14 cellular contexts compared by ENCODE assay signal in the genomic region with DNA sequence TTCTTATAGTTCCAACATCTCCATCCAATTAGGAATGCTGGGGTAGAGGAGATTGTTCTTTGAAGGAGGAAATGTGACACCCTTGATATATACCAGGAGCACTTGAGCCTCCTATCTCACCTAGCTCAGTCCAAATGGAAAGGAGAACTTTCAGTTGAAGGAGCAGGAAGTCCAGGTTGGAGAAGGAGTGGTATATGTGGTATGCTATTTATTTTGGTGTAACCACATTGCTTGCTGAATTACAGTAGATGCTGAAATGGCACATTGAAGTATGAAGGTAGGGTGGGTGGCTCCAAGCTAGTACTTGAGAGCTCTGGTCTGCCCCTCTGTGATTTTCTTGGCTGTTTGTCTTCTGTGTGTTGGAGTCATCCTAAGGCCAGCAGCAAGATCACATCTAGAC. TPM values are rescaled to one million over a fixed set of nuclear protein-coding genes. Genes with fewer than 3 reads are reported as not detected.
DNase-seq lines count a peak whose midpoint lies in the region; ATAC-seq and TF ChIP-seq lines count a peak whose summit lies in the region.
"Had no signal": no experiment of that assay in that cellular context is flagged by ENCODE, and none has a peak within 500 bp of the region (broad histone marks: within the 10 kb centered on the region; RNA-seq: fewer than 3 reads in every experiment).

No MANE protein-coding gene starts in this region.

- H2AFZ ChIP-seq in osteoblast (ENCODE audit: low read length) = no peak overlapping the region

- peaks cover 8% of the 10 kb centered on the region for H3K4me1 ChIP-seq in osteoblast (ENCODE audit: insufficient read depth, low read length)

- H3K27ac Mint-ChIP-seq in T-helper 1 cell treated with Interleukin-12 subunit alpha and Interleukin-12 subunit beta and Interleukin-4 antibody, amounts not matched to agents 30 μg/mL and 1 μg/mL, for 36 hours = no peak overlapping the region

- peaks cover 46% of the 10 kb centered on the region for H4K20me1 ChIP-seq in osteoblast (ENCODE audit: insufficient read depth, low read length)

- no peaks in the 10 kb centered on the region for H3K9me3 ChIP-seq in osteoblast (ENCODE audit: low read depth, low read length)
- H3K9me3 ChIP-seq: esophagus squamous epithelium, pancreas, upper lobe of left lung had no signal

- H3K27me3 Mint-ChIP-seq in T-helper 1 cell treated with Interleukin-12 subunit alpha and Interleukin-12 subunit beta and Interleukin-4 antibody, amounts not matched to agents 30 μg/mL and 1 μg/mL, for 36 hours (ENCODE audit: low read depth) = no peaks in the 10 kb centered on the region

- no peak overlapping the region for H3K27ac ChIP-seq in osteoblast (ENCODE audit: low read depth, low read length)
- H3K27ac ChIP-seq: esophagus squamous epithelium, pancreas, upper lobe of left lung had no signal

- peak; percentile 29 for ATAC-seq in HG02870 (IDR thresholded peaks at IDR 0.05; ENCODE audit: unreplicated experiment)
- ATAC-seq: pancreas had no signal

- peaks cover 45% of the 10 kb centered on the region for H3K4me1 Mint-ChIP-seq in T-helper 1 cell treated with Interleukin-12 subunit alpha and Interleukin-12 subunit beta and Interleukin-4 antibody, amounts not matched to agents 30 μg/mL and 1 μg/mL, for 36 hours (ENCODE audit: low read depth)

- no peak overlapping the region for H3K4me3 ChIP-seq in osteoblast (ENCODE audit: insufficient read depth, low read length)
- H3K4me3 ChIP-seq: esophagus squamous epithelium, pancreas, upper lobe of left lung had no signal

- H3K36me3 Mint-ChIP-seq in T-helper 1 cell treated with Interleukin-12 subunit alpha and Interleukin-12 subunit beta and Interleukin-4 antibody, amounts not matched to agents 30 μg/mL and 1 μg/mL, for 36 hours (ENCODE audit: low read depth) = peaks cover 12% of the 10 kb centered on the region

- POLR2A ChIA-PET in HEK293T (lab: Yijun Ruan, JAX) = interaction anchor here (1.9 kb wide), 1 partner anchor 94 kb away, joined by 6 read pairs; a partner anchor contains a TSS

- no peak for TF ChIP-seq CTCF in osteoblast (IDR thresholded peaks at IDR 0.05; ENCODE audit: extremely low read depth, low read depth, low read length)

- DNase-seq in SKM-1 treated with dmso at 0.1 percent for 144 hours (lab: John Stamatoyannopoulos, UW; ENCODE audit: unreplicated experiment) (peak; percentile 2), SKM-1 (lab: John Stamatoyannopoulos, UW; ENCODE audit: unreplicated experiment) (no peak), osteoblast (ENCODE audit: insufficient read length, low spot score, missing footprints) (peak; percentile 29), HEK293T (ENCODE audit: extremely low spot score) (no peak), mucosa of gallbladder (ENCODE audit: low spot score) (no peak), cardiac septum (ENCODE audit: low spot score) (no peak)
- DNase-seq: 8988T, COR-L47, esophagus squamous epithelium, NCI-H345, pancreas, upper lobe of left lung had no signal

- H3K36me3 ChIP-seq in osteoblast (ENCODE audit: insufficient read depth, low read length) = no peaks in the 10 kb centered on the region
- H3K36me3 ChIP-seq: esophagus squamous epithelium, pancreas, upper lobe of left lung had no signal

- H3K4me3 Mint-ChIP-seq in T-helper 1 cell treated with Interleukin-12 subunit alpha and Interleukin-12 subunit beta and Interleukin-4 antibody, amounts not matched to agents 30 μg/mL and 1 μg/mL, for 36 hours = peak overlapping the region; percentile 8

- intact Hi-C loops in cardiac septum (cut with DNase I) = loop anchor here (10.0 kb wide), 1 partner anchor 67 kb away; no protein-coding TSS in a partner anchor

- peaks cover 95% of the 10 kb centered on the region for H3K79me2 ChIP-seq in osteoblast (ENCODE audit: insufficient read depth, low read length)

- no peaks in the 10 kb centered on the region for H3K9me3 Mint-ChIP-seq in T-helper 1 cell treated with Interleukin-12 subunit alpha and Interleukin-12 subunit beta and Interleukin-4 antibody, amounts not matched to agents 30 μg/mL and 1 μg/mL, for 36 hours

- no peak overlapping the region for H3K4me2 ChIP-seq in osteoblast (ENCODE audit: insufficient read depth, low read length)

- no peaks in the 10 kb centered on the region for H3K27me3 ChIP-seq in osteoblast (ENCODE audit: insufficient read depth, low read length)
- H3K27me3 ChIP-seq: esophagus squamous epithelium, pancreas, upper lobe of left lung had no signal

- CTCF ChIA-PET in HEK293T (lab: Yijun Ruan, JAX) = no interaction called here

TF ChIP-seq in HEK293T, 16 proteins besides CTCF, POLR2A, EP300 and RAD21:
- no peak for TF ChIP-seq SUZ12 (IDR thresholded peaks at IDR 0.05)
- TF ChIP-seq HDGF (IDR thresholded peaks at IDR 0.05; ENCODE audit: borderline replicate concordance) = no peak
- TF ChIP-seq FOXK2 (IDR thresholded peaks at IDR 0.05) = no peak
- TF ChIP-seq TARDBP (IDR thresholded peaks at IDR 0.05) = no peak
- no peak for TF ChIP-seq NFRKB (IDR thresholded peaks at IDR 0.05)
- TF ChIP-seq SP1 (IDR thresholded peaks at IDR 0.05) = no peak
- no peak for TF ChIP-seq LEF1 (IDR thresholded peaks at IDR 0.05; ENCODE audit: borderline replicate concordance)
- no peak for TF ChIP-seq L3MBTL2 (conservative IDR thresholded peaks at IDR 0.05)
- TF ChIP-seq ZNF384 (IDR thresholded peaks at IDR 0.05) = no peak
- TF ChIP-seq BHLHE40 (IDR thresholded peaks at IDR 0.05; ENCODE audit: borderline replicate concordance) = no peak
- TF ChIP-seq, protein P1, sequence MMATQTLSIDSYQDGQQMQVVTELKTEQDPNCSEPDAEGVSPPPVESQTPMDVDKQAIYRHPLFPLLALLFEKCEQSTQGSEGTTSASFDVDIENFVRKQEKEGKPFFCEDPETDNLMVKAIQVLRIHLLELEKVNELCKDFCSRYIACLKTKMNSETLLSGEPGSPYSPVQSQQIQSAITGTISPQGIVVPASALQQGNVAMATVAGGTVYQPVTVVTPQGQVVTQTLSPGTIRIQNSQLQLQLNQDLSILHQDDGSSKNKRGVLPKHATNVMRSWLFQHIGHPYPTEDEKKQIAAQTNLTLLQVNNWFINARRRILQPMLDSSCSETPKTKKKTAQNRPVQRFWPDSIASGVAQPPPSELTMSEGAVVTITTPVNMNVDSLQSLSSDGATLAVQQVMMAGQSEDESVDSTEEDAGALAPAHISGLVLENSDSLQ (IDR thresholded peaks at IDR 0.05) = no peak
- no peak for TF ChIP-seq ELF4 (IDR thresholded peaks at IDR 0.05)
- TF ChIP-seq FOXM1 (IDR thresholded peaks at IDR 0.05; ENCODE audit: borderline replicate concordance) = no peak
- TF ChIP-seq ARNT (IDR thresholded peaks at IDR 0.05) = no peak
- no peak for TF ChIP-seq CTBP1 (IDR thresholded peaks at IDR 0.05; ENCODE audit: borderline replicate concordance)
- TF ChIP-seq FOXA1 (IDR thresholded peaks at IDR 0.05) = no peak

RNA-seq across cellular contexts. Expression of a gene that starts 6.1 kb away (rescaled TPM):
- total RNA-seq in osteoblast (79.3 and 91.2 TPM in 2 replicates), mucosa of gallbladder (48.0 TPM), cardiac septum (28.0 TPM)

Comparison
In these comparisons a context has a peak if more than half of its experiments do, and no peak if none do; other contexts are left out.
1. DNase-seq: peak in SKM-1 treated with dmso at 0.1 percent for 144 hours (single experiment) and osteoblast (single experiment); none in SKM-1 (single experiment), HEK293T (single experiment), mucosa of gallbladder (single experiment) and cardiac septum (single experiment).